Comparison of ENCODE assay signal across 20 cellular contexts in genomic region chr20:39943336-39943735, GRCh38.
"Had no signal": no experiment of that assay in that cellular context is flagged by ENCODE, and none has a peak within 500 bp of the region (broad histone marks: within the 10 kb centered on the region; RNA-seq: fewer than 3 reads in every experiment).

No MANE protein-coding gene starts in this region.

- H3K27me3 ChIP-seq: gastroesophageal sphincter, heart left ventricle, hepatocyte, left lung, neutrophil, pancreas, right lobe of liver, stomach, thyroid gland had no signal

- H3K27ac ChIP-seq: coronary artery, gastroesophageal sphincter, heart left ventricle, hepatocyte, left lung, neutrophil, pancreas, right lobe of liver, stomach, thyroid gland had no signal

- H3K36me3 ChIP-seq: gastroesophageal sphincter, heart left ventricle, left lung, neutrophil, pancreas, right lobe of liver, stomach, thyroid gland had no signal

- ATAC-seq: gastroesophageal sphincter; heart left ventricle; left cardiac atrium; left lung; natural killer cell; pancreas; right lobe of liver; stimulated activated effector memory CD8-positive, alpha-beta T cell treated with anti-CD3 and anti-CD28 coated beads, Interleukin-12 subunit alpha, Interleukin-12 subunit beta, amount 100 ng/mL, for 72 hours had no signal

- H3K4me3 ChIP-seq: coronary artery, gastroesophageal sphincter, heart left ventricle, hepatocyte, left lung, pancreas, right lobe of liver, stomach, thyroid gland had no signal

- DNase-seq: dermis blood vessel endothelial cell; effector memory CD4-positive, alpha-beta T cell; foreskin fibroblast; heart left ventricle; kidney; left cardiac atrium; left lung; natural killer cell; pancreas; right lobe of liver; stimulated activated CD4-positive, alpha-beta T cell treated with anti-CD3 and anti-CD28 coated beads, Interleukin-2, amount 100 ng/mL, for 24 hours; stimulated activated CD4-positive, alpha-beta T cell treated with anti-CD3 and anti-CD28 coated beads, Interleukin-4, amount 100 ng/mL, for 24 hours; stimulated activated naive CD4-positive, alpha-beta T cell treated with Interleukin-2 at 50 U/mL for 16 hours; stomach; thyroid gland had no signal

- H3K4me1 ChIP-seq: pancreas, right lobe of liver, thyroid gland had no signal

- H3K9me3 ChIP-seq: gastroesophageal sphincter, heart left ventricle, left lung, neutrophil, pancreas, right lobe of liver, stomach, thyroid gland had no signal
